Comparison of ENCODE assay signal across 21 cellular contexts in genomic region chr10:93954726-93955363, GRCh38. TPM values are rescaled to one million over a fixed set of nuclear protein-coding genes. Genes with fewer than 3 reads are reported as not detected.
DNase-seq lines count a peak whose midpoint lies in the region; ATAC-seq, FAIRE-seq and TF ChIP-seq lines count a peak whose summit lies in the region.
"Had no signal": no experiment of that assay in that cellular context is flagged by ENCODE, and none has a peak within 500 bp of the region (broad histone marks: within the 10 kb centered on the region; RNA-seq: fewer than 3 reads in every experiment).

No MANE protein-coding gene starts in this region.

- H3K4me1 ChIP-seq in astrocyte (ENCODE audit: insufficient read depth, low read length) (peaks cover 6% of the 10 kb centered on the region), trophoblast cell (ENCODE audit: control insufficient read depth in 1 of 2, insufficient read depth in 2 of 2, low read length in 2 of 2) (no peaks in the 10 kb centered on the region), Caco-2 (no peaks in the 10 kb centered on the region)
- H3K4me1 ChIP-seq: gastroesophageal sphincter, spleen, upper lobe of right lung had no signal

- H3K27me3 Mint-ChIP-seq in astrocyte (ENCODE audit: low read depth, unreplicated experiment) (no peaks in the 10 kb centered on the region), Caco-2 (ENCODE audit: insufficient read depth, unreplicated experiment) (no peaks in the 10 kb centered on the region)
- H3K27me3 Mint-ChIP-seq: activated CD4-positive, alpha-beta memory T cell treated with anti-CD3 and anti-CD28 coated beads, Interleukin-2, amount 10 ng/mL, durations not matched to agents 7 days and 5 days had no signal

- DNase-seq in ACHN: peak; percentile 5
- DNase-seq in LHCN-M2 (ENCODE audit: low read depth): peak; percentile 82
- peak; percentile 48 for DNase-seq in astrocyte (ENCODE audit: low read depth)
- DNase-seq in glomerular visceral epithelial cell (ENCODE audit: extremely low spot score): peak; percentile 16
- no peak for DNase-seq in trophoblast cell
- DNase-seq in COR-L47 (lab: John Stamatoyannopoulos, UW): no peak
- DNase-seq in Caco-2: no peak
- DNase-seq: activated CD4-positive, alpha-beta memory T cell treated with anti-CD3 and anti-CD28 coated beads, Interleukin-2, amount 10 ng/mL, durations not matched to agents 7 days and 5 days; activated naive CD8-positive, alpha-beta T cell treated with anti-CD3 and anti-CD28 coated beads, Interleukin-2, amount 10 ng/mL, durations not matched to agents 7 days and 5 days; activated T-cell treated with anti-CD3 and anti-CD28 coated beads, Interleukin-2, amount 50 U/mL, for 72 hours; caudate nucleus; effector CD8-positive, alpha-beta T cell; naive thymus-derived CD8-positive, alpha-beta T cell; NCI-H1930; NCI-H510A treated with DMSO at 0.1 percent for 48 hours; spleen; stimulated activated naive B cell treated with anti-CD40 and anti-IgM and Interleukin-4, amounts not matched to agents 10 μg/mL and 1 μg/mL and 100 μg/mL, for 72 hours; upper lobe of right lung had no signal

- H3K36me3 ChIP-seq in astrocyte (ENCODE audit: insufficient read depth, low read length): no peaks in the 10 kb centered on the region
- peaks cover 0 to 2% of the 10 kb centered on the region in 2 experiments for H3K36me3 ChIP-seq in trophoblast cell (ENCODE audit: control insufficient read depth in 1 of 2, insufficient read depth in 2 of 2, low read length in 2 of 2)
- H3K36me3 ChIP-seq in Caco-2 (ENCODE audit: control insufficient read depth, insufficient read depth, low read length): no peaks in the 10 kb centered on the region
- H3K36me3 ChIP-seq: gastroesophageal sphincter, spleen, upper lobe of right lung had no signal

- H3K36me3 Mint-ChIP-seq in astrocyte (ENCODE audit: low read depth, unreplicated experiment) (no peaks in the 10 kb centered on the region), Caco-2 (ENCODE audit: insufficient read depth, unreplicated experiment) (no peaks in the 10 kb centered on the region)
- H3K36me3 Mint-ChIP-seq: activated naive CD8-positive, alpha-beta T cell treated with anti-CD3 and anti-CD28 coated beads, Interleukin-2, amount 10 ng/mL, durations not matched to agents 7 days and 5 days; stimulated activated naive B cell treated with anti-CD40 and anti-IgM and Interleukin-4, amounts not matched to agents 10 μg/mL and 1 μg/mL and 100 μg/mL, for 72 hours had no signal

- no peaks in the 10 kb centered on the region for H3K79me2 ChIP-seq in astrocyte (ENCODE audit: insufficient read depth, low read length)
- no peaks in the 10 kb centered on the region for H3K79me2 ChIP-seq in trophoblast cell (ENCODE audit: control insufficient read depth, insufficient read depth, low read length, poor library complexity)

- H3K4me3 Mint-ChIP-seq in astrocyte (ENCODE audit: unreplicated experiment): no peak overlapping the region
- no peak overlapping the region for H3K4me3 Mint-ChIP-seq in Caco-2 (ENCODE audit: unreplicated experiment)
- H3K4me3 Mint-ChIP-seq: activated CD4-positive, alpha-beta memory T cell treated with anti-CD3 and anti-CD28 coated beads, Interleukin-2, amount 10 ng/mL, durations not matched to agents 7 days and 5 days; activated naive CD8-positive, alpha-beta T cell treated with anti-CD3 and anti-CD28 coated beads, Interleukin-2, amount 10 ng/mL, durations not matched to agents 7 days and 5 days; activated T-cell treated with anti-CD3 and anti-CD28 coated beads, Interleukin-2, amount 50 U/mL, for 72 hours; naive thymus-derived CD8-positive, alpha-beta T cell; stimulated activated naive B cell treated with anti-CD40 and anti-IgM and Interleukin-4, amounts not matched to agents 10 μg/mL and 1 μg/mL and 100 μg/mL, for 72 hours had no signal

- H3K9me3 Mint-ChIP-seq in astrocyte (ENCODE audit: unreplicated experiment) (no peaks in the 10 kb centered on the region), Caco-2 (ENCODE audit: unreplicated experiment) (no peaks in the 10 kb centered on the region)
- H3K9me3 Mint-ChIP-seq: activated CD4-positive, alpha-beta memory T cell treated with anti-CD3 and anti-CD28 coated beads, Interleukin-2, amount 10 ng/mL, durations not matched to agents 7 days and 5 days; activated naive CD8-positive, alpha-beta T cell treated with anti-CD3 and anti-CD28 coated beads, Interleukin-2, amount 10 ng/mL, durations not matched to agents 7 days and 5 days; activated T-cell treated with anti-CD3 and anti-CD28 coated beads, Interleukin-2, amount 50 U/mL, for 72 hours; naive thymus-derived CD8-positive, alpha-beta T cell; stimulated activated naive B cell treated with anti-CD40 and anti-IgM and Interleukin-4, amounts not matched to agents 10 μg/mL and 1 μg/mL and 100 μg/mL, for 72 hours had no signal

- no peak overlapping the region for H2BK5ac ChIP-seq in trophoblast cell (ENCODE audit: low read depth, low read length, poor library complexity)

- H3K27me3 ChIP-seq in astrocyte (ENCODE audit: insufficient read depth, low read length) (no peaks in the 10 kb centered on the region), trophoblast cell (ENCODE audit: insufficient read depth, low read length) (no peaks in the 10 kb centered on the region), Caco-2 (replicated peaks; ENCODE audit: control insufficient read depth, insufficient read depth, low read length) (no peaks in the 10 kb centered on the region)
- H3K27me3 ChIP-seq: gastroesophageal sphincter, spleen, upper lobe of right lung had no signal

- no peak for ATAC-seq in GM19035 (IDR thresholded peaks at IDR 0.05; ENCODE audit: unreplicated experiment)
- ATAC-seq: activated T-cell treated with anti-CD3 and anti-CD28 coated beads, Interleukin-2, amount 50 U/mL, for 72 hours; gastroesophageal sphincter; naive thymus-derived CD8-positive, alpha-beta T cell; stimulated activated naive B cell treated with anti-CD40 and anti-IgM and Interleukin-4, amounts not matched to agents 10 μg/mL and 1 μg/mL and 100 μg/mL, for 72 hours; upper lobe of right lung had no signal

- no peak overlapping the region for H4K91ac ChIP-seq in trophoblast cell (ENCODE audit: low read depth, low read length)

- in situ Hi-C loops in ACHN (cut with HindIII; ENCODE audit: low pct_ligation_motif_present, low pct_unique_long_range_greater_than_20kb, low sequenced_read_pairs): no loop called here

- no peak overlapping the region for H3K9ac ChIP-seq in astrocyte (ENCODE audit: low read length)
- H3K9ac ChIP-seq in trophoblast cell (ENCODE audit: low read length): no peak overlapping the region

- CTCF ChIA-PET in Caco-2 (lab: Charles Lee): interaction anchor here (0.6 kb wide), 1 partner anchor 835 kb away, joined by 3 read pairs; no protein-coding TSS in a partner anchor

- H3K4me3 ChIP-seq in astrocyte (ENCODE audit: insufficient read depth, low read depth, low read length) (peak overlapping the region; percentile 40), trophoblast cell (ENCODE audit: low read depth, low read length) (no peak overlapping the region), Caco-2 (ENCODE audit: low read depth, low read length) (no peak overlapping the region)
- H3K4me3 ChIP-seq: gastroesophageal sphincter, spleen, upper lobe of right lung had no signal

- H4K8ac ChIP-seq in trophoblast cell (ENCODE audit: low read depth, low read length): no peak overlapping the region

- H2AFZ ChIP-seq in astrocyte (ENCODE audit: low read depth, low read length) (peak overlapping the region; percentile 29), trophoblast cell (ENCODE audit: insufficient read depth, low read length, poor library complexity) (no peak overlapping the region)

- H3K18ac ChIP-seq in trophoblast cell (ENCODE audit: low read length): no peak overlapping the region

- POLR2A ChIA-PET in Caco-2 (lab: Charles Lee): no interaction called here

- no peaks in the 10 kb centered on the region for H4K20me1 ChIP-seq in astrocyte (ENCODE audit: insufficient read depth, low read length)

- H3K79me1 ChIP-seq in trophoblast cell (ENCODE audit: low read length): no peaks in the 10 kb centered on the region

- H3K27ac Mint-ChIP-seq in astrocyte (ENCODE audit: unreplicated experiment) (no peak overlapping the region), Caco-2 (ENCODE audit: unreplicated experiment) (no peak overlapping the region)
- H3K27ac Mint-ChIP-seq: activated CD4-positive, alpha-beta memory T cell treated with anti-CD3 and anti-CD28 coated beads, Interleukin-2, amount 10 ng/mL, durations not matched to agents 7 days and 5 days; activated naive CD8-positive, alpha-beta T cell treated with anti-CD3 and anti-CD28 coated beads, Interleukin-2, amount 10 ng/mL, durations not matched to agents 7 days and 5 days; activated T-cell treated with anti-CD3 and anti-CD28 coated beads, Interleukin-2, amount 50 U/mL, for 72 hours; naive thymus-derived CD8-positive, alpha-beta T cell; stimulated activated naive B cell treated with anti-CD40 and anti-IgM and Interleukin-4, amounts not matched to agents 10 μg/mL and 1 μg/mL and 100 μg/mL, for 72 hours had no signal

- intact Hi-C loops in Caco-2 (cut with micrococcal nuclease; ENCODE audit: unreplicated experiment): no loop called here

- WGBS in trophoblast cell (ENCODE audit: extremely low coverage, insufficient coverage, insufficient read length): no CpG with 5 or more reads among the region's 5 CpGs

- no TSS peak for BruUV-seq in Caco-2 (replicated peaks; lab: Mats Ljungman, UMichigan)

- peak; percentile 9 for FAIRE-seq in astrocyte (lab: Jason Lieb, UNC)
- FAIRE-seq: H1 had no signal

- no peak overlapping the region for H2BK120ac ChIP-seq in trophoblast cell (ENCODE audit: insufficient read depth, low read length, poor library complexity)

- H3K4ac ChIP-seq in trophoblast cell (ENCODE audit: low read depth, low read length): no peak overlapping the region

- no peak overlapping the region for H2BK12ac ChIP-seq in trophoblast cell (ENCODE audit: low read length)

- TF ChIP-seq CTCF in astrocyte (IDR thresholded peaks at IDR 0.05; ENCODE audit: insufficient read depth, low read depth, low read length): no peak
- TF ChIP-seq CTCF in Caco-2 (IDR thresholded peaks at IDR 0.05; ENCODE audit: insufficient read depth in 1 of 2, low read depth in 1 of 2, low read length in 1 of 2, severe bottlenecking in 1 of 2, unreplicated experiment in 1 of 2): no peak

- no peak overlapping the region for H3K14ac ChIP-seq in trophoblast cell (ENCODE audit: low read length)

- H3K27ac ChIP-seq in astrocyte (ENCODE audit: low read depth, low read length): peak overlapping the region; percentile 61
- H3K27ac ChIP-seq in trophoblast cell (ENCODE audit: low read depth, low read length): no peak overlapping the region
- H3K27ac ChIP-seq: gastroesophageal sphincter, spleen, upper lobe of right lung had no signal

- H3K9me3 ChIP-seq in astrocyte (ENCODE audit: insufficient read depth, low read depth, low read length): no peaks in the 10 kb centered on the region
- H3K9me3 ChIP-seq in trophoblast cell (ENCODE audit: insufficient read depth, low read depth, low read length): no peaks in the 10 kb centered on the region
- H3K9me3 ChIP-seq in Caco-2: no peaks in the 10 kb centered on the region
- H3K9me3 ChIP-seq: gastroesophageal sphincter, spleen, upper lobe of right lung had no signal

- H3K23ac ChIP-seq in trophoblast cell (ENCODE audit: low read length): no peak overlapping the region

- no peak overlapping the region for H2AK5ac ChIP-seq in trophoblast cell (ENCODE audit: low read length)

- H4K12ac ChIP-seq in trophoblast cell (ENCODE audit: low read depth, low read length): no peak overlapping the region

- H3K4me1 Mint-ChIP-seq in astrocyte (ENCODE audit: low read depth, unreplicated experiment): peaks cover 2% of the 10 kb centered on the region
- H3K4me1 Mint-ChIP-seq in Caco-2 (ENCODE audit: low read depth, unreplicated experiment): no peaks in the 10 kb centered on the region
- H3K4me1 Mint-ChIP-seq: activated CD4-positive, alpha-beta memory T cell treated with anti-CD3 and anti-CD28 coated beads, Interleukin-2, amount 10 ng/mL, durations not matched to agents 7 days and 5 days; activated naive CD8-positive, alpha-beta T cell treated with anti-CD3 and anti-CD28 coated beads, Interleukin-2, amount 10 ng/mL, durations not matched to agents 7 days and 5 days; naive thymus-derived CD8-positive, alpha-beta T cell; stimulated activated naive B cell treated with anti-CD40 and anti-IgM and Interleukin-4, amounts not matched to agents 10 μg/mL and 1 μg/mL and 100 μg/mL, for 72 hours had no signal

- H3K4me2 ChIP-seq in astrocyte (ENCODE audit: low read length): peak overlapping the region; percentile 77
- no peak overlapping the region for H3K4me2 ChIP-seq in trophoblast cell (ENCODE audit: low read length)

RNA-seq across cellular contexts. Expression of gene PLCE1, which starts 38.9 kb away (rescaled TPM):
- total RNA-seq in LHCN-M2 (2014; rRNA removed) (5.4 and 6.7 TPM in 2 replicates), astrocyte (0.58 and 0.84 TPM in 2 replicates), Caco-2 (2022) (10.7 and 12.8 TPM in 2 replicates)
- polyA plus RNA-seq in LHCN-M2 (2012): 4.6 TPM
- 0.43 and 0.47 TPM in 2 replicates for polyA plus RNA-seq in trophoblast cell (2013)
- total RNA-seq: activated naive CD8-positive, alpha-beta T cell treated with anti-CD3 and anti-CD28 coated beads, Interleukin-2, amount 10 ng/mL, durations not matched to agents 7 days and 5 days; naive thymus-derived CD8-positive, alpha-beta T cell had no signal

Comparison
In these comparisons a context has a peak if more than half of its experiments do, and no peak if none do; other contexts are left out.
1. DNase-seq: peak in ACHN (single experiment), LHCN-M2 (single experiment), astrocyte (single experiment) and glomerular visceral epithelial cell (single experiment); none in trophoblast cell (0 of 2), COR-L47 (single experiment) and Caco-2 (0 of 2).